ENCODE assay signal across 12 cellular contexts in genomic region chr2:180334514-180334913, GRCh38.
DNase-seq lines count a peak whose midpoint lies in the region; ATAC-seq and TF ChIP-seq lines count a peak whose summit lies in the region.
"Had no signal": no experiment of that assay in that cellular context is flagged by ENCODE, and none has a peak within 500 bp of the region (broad histone marks: within the 10 kb centered on the region; RNA-seq: fewer than 3 reads in every experiment).

No MANE protein-coding gene starts in this region.

- ATAC-seq in GM19397 (IDR thresholded peaks at IDR 0.05; ENCODE audit: unreplicated experiment) (peak; percentile 99), HG02938 (IDR thresholded peaks at IDR 0.05; ENCODE audit: unreplicated experiment) (peak; percentile 100), SK-N-SH treated with all-trans-retinoic acid at 6 μM for 48 hours (no peak)

- H3K4me3 ChIP-seq in GM06990 (replicated peaks; ENCODE audit: low read depth, low read length), result no peak overlapping the region
- no peak overlapping the region for H3K4me3 ChIP-seq in ascending aorta
- H3K4me3 ChIP-seq in dorsolateral prefrontal cortex, result no peak overlapping the region
- H3K4me3 ChIP-seq: tibial artery had no signal

- intact Hi-C loops in ascending aorta (cut with DNase I) (no loop called here), dorsolateral prefrontal cortex (cut with DNase I) (no loop called here)

- H3K36me3 Mint-ChIP-seq in T-helper 2 cell treated with Interferon-gamma antibody and Interleukin-4, amounts not matched to agents 5 μg/mL and 100 μg/mL, for 36 hours (ENCODE audit: low read depth), result no peaks in the 10 kb centered on the region

- H3K27ac ChIP-seq in ascending aorta (no peak overlapping the region), dorsolateral prefrontal cortex (no peak overlapping the region)
- H3K27ac ChIP-seq: tibial artery had no signal

- H3K27me3 ChIP-seq in GM06990 (replicated peaks; ENCODE audit: control insufficient read depth, insufficient read depth, low read length) (no peaks in the 10 kb centered on the region), ascending aorta (no peaks in the 10 kb centered on the region), dorsolateral prefrontal cortex (no peaks in the 10 kb centered on the region)
- H3K27me3 ChIP-seq: tibial artery had no signal

- no peaks in the 10 kb centered on the region for H3K4me1 ChIP-seq in ascending aorta
- H3K4me1 ChIP-seq: tibial artery had no signal

- no peak overlapping the region for H3K27ac Mint-ChIP-seq in T-helper 2 cell treated with Interferon-gamma antibody and Interleukin-4, amounts not matched to agents 5 μg/mL and 100 μg/mL, for 36 hours

- peak; percentile 62 for DNase-seq in GM06990 (ENCODE audit: extremely low read depth, insufficient read length)
- peak; percentile 42 to 44 for DNase-seq in Kasumi-1 (lab: John Stamatoyannopoulos, UW)
- DNase-seq in ascending aorta (ENCODE audit: low spot score in 2 of 2), result no peak
- no peak for DNase-seq in T-helper 2 cell treated with Interferon-gamma antibody and Interleukin-4, amounts not matched to agents 5 μg/mL and 100 μg/mL, for 36 hours (ENCODE audit: low spot score)
- DNase-seq in dorsolateral prefrontal cortex, result no peak
- DNase-seq: activated gamma-delta T cell treated with Interleukin-2 at 50 U/mL for 16 hours; kidney; stimulated activated CD4-positive, alpha-beta T cell treated with anti-CD3 and anti-CD28 coated beads, Interleukin-4, amount 100 ng/mL, for 1 hour; tibial artery had no signal

- H3K4me1 Mint-ChIP-seq in T-helper 2 cell treated with Interferon-gamma antibody and Interleukin-4, amounts not matched to agents 5 μg/mL and 100 μg/mL, for 36 hours (ENCODE audit: low read depth), result no peaks in the 10 kb centered on the region

- peaks cover 25% of the 10 kb centered on the region for H3K9me3 Mint-ChIP-seq in T-helper 2 cell treated with Interferon-gamma antibody and Interleukin-4, amounts not matched to agents 5 μg/mL and 100 μg/mL, for 36 hours

- no peaks in the 10 kb centered on the region for H3K9me3 ChIP-seq in ascending aorta

- H3K4me3 Mint-ChIP-seq in T-helper 2 cell treated with Interferon-gamma antibody and Interleukin-4, amounts not matched to agents 5 μg/mL and 100 μg/mL, for 36 hours, result no peak overlapping the region

- TF ChIP-seq CTCF in GM06990 (IDR thresholded peaks at IDR 0.05; ENCODE audit: insufficient read depth, low read length, poor library complexity, severe bottlenecking) (no peak), ascending aorta (IDR thresholded peaks at IDR 0.05) (no peak), dorsolateral prefrontal cortex (IDR thresholded peaks at IDR 0.05 in 54 of 56, conservative IDR thresholded peaks at IDR 0.05 in 2 of 56; ENCODE audit: low read depth in 1 of 56, partially characterized antibody in 56 of 56) (no peak)

- no peaks in the 10 kb centered on the region for H3K36me3 ChIP-seq in GM06990 (ENCODE audit: control insufficient read depth, insufficient read depth, low read length)
- H3K36me3 ChIP-seq in ascending aorta, result no peaks in the 10 kb centered on the region
- H3K36me3 ChIP-seq: tibial artery had no signal

- H3K27me3 Mint-ChIP-seq in T-helper 2 cell treated with Interferon-gamma antibody and Interleukin-4, amounts not matched to agents 5 μg/mL and 100 μg/mL, for 36 hours (ENCODE audit: low read depth), result no peaks in the 10 kb centered on the region

TF ChIP-seq in SK-N-SH treated with all-trans-retinoic acid at 6 μM for 48 hours, 23 proteins besides CTCF, POLR2A, EP300 and RAD21:
- TF ChIP-seq BACH2 (CRISPR knock-in tag; IDR thresholded peaks at IDR 0.05; ENCODE audit: borderline replicate concordance), result no peak
- no peak for TF ChIP-seq ZNF8 (CRISPR knock-in tag; IDR thresholded peaks at IDR 0.05)

Comparison
In these comparisons a context has a peak if more than half of its experiments do, and no peak if none do; other contexts are left out.
1. DNase-seq: peak in GM06990 (single experiment) and Kasumi-1 (2 of 2); none in ascending aorta (0 of 2), T-helper 2 cell treated with Interferon-gamma antibody and Interleukin-4, amounts not matched to agents 5 μg/mL and 100 μg/mL, for 36 hours (single experiment) and dorsolateral prefrontal cortex (0 of 10).